28 cellular contexts compared by ENCODE assay signal in genomic region chr9:89113851-89114250, GRCh38.
"Had no signal": no experiment of that assay in that cellular context is flagged by ENCODE, and none has a peak within 500 bp of the region (broad histone marks: within the 10 kb centered on the region; RNA-seq: fewer than 3 reads in every experiment).

No MANE protein-coding gene starts in this region.

- H3K4me1 Mint-ChIP-seq: stimulated activated effector memory CD8-positive, alpha-beta T cell treated with anti-CD3 and anti-CD28 coated beads, Interleukin-12 subunit alpha, Interleukin-12 subunit beta, amount 100 ng/mL, for 72 hours; stimulated activated memory B cell treated with anti-CD40 and anti-IgM and Interleukin-4, amounts not matched to agents 10 μg/mL and 1 μg/mL and 100 μg/mL, for 72 hours; stimulated activated naive B cell treated with anti-CD40 and anti-IgM and Interleukin-4, amounts not matched to agents 10 μg/mL and 1 μg/mL and 100 μg/mL, for 72 hours; stimulated activated naive CD8-positive, alpha-beta T cell treated with anti-CD3 and anti-CD28 coated beads, Interleukin-15, amount 100 ng/mL, for 72 hours had no signal

- H3K27me3 ChIP-seq: stomach, suprapubic skin, testis, thyroid gland, tibial artery, tibial nerve, transverse colon, upper lobe of left lung, upper lobe of right lung, uterus, vagina had no signal

- DNase-seq: stimulated activated CD4-positive, alpha-beta T cell treated with anti-CD3 and anti-CD28 coated beads, Interleukin-2, amount 100 ng/mL, for 48 hours; stimulated activated CD4-positive, alpha-beta T cell treated with anti-CD3 and anti-CD28 coated beads, Interleukin-4, amount 100 ng/mL, for 1 hour; stimulated activated CD4-positive, alpha-beta T cell treated with anti-CD3 and anti-CD28 coated beads, Interleukin-4, amount 100 ng/mL, for 24 hours; stimulated activated CD4-positive, alpha-beta T cell treated with anti-CD3 and anti-CD28 coated beads, Interleukin-4, amount 100 ng/mL, for 4 hours; stimulated activated CD8-positive, alpha-beta memory T cell treated with anti-CD3 and anti-CD28 coated beads, Interleukin-4, amount 100 ng/mL, for 48 hours; stimulated activated naive B cell treated with anti-CD40 and anti-IgM and Interleukin-4, amounts not matched to agents 10 μg/mL and 1 μg/mL and 100 μg/mL, for 72 hours; stimulated activated naive CD4-positive, alpha-beta T cell; stimulated activated naive CD4-positive, alpha-beta T cell treated with Interleukin-2 at 50 U/mL for 16 hours; stimulated activated naive CD8-positive, alpha-beta T cell treated with anti-CD3 and anti-CD28 coated beads, Interleukin-15, amount 100 ng/mL, for 72 hours; stimulated activated naive CD8-positive, alpha-beta T cell treated with anti-CD3 and anti-CD28 coated beads, Interleukin-15, Interleukin-2, amounts not matched to agents 100 U/mL and 50 U/mL, for 24 hours; stomach; substantia nigra; testis; thyroid gland; tibial artery; transverse colon; upper lobe of left lung; upper lobe of right lung; uterus had no signal

- H3K27ac ChIP-seq: stomach, suprapubic skin, testis, thoracic aorta, thyroid gland, tibial artery, tibial nerve, transverse colon, upper lobe of left lung, upper lobe of right lung, uterus, vagina had no signal

- FAIRE-seq: urothelium cell line had no signal

- H3K36me3 Mint-ChIP-seq: stimulated activated effector memory CD8-positive, alpha-beta T cell treated with anti-CD3 and anti-CD28 coated beads, Interleukin-12 subunit alpha, Interleukin-12 subunit beta, amount 100 ng/mL, for 72 hours; stimulated activated memory B cell treated with anti-CD40 and anti-IgM and Interleukin-4, amounts not matched to agents 10 μg/mL and 1 μg/mL and 100 μg/mL, for 72 hours; stimulated activated naive B cell treated with anti-CD40 and anti-IgM and Interleukin-4, amounts not matched to agents 10 μg/mL and 1 μg/mL and 100 μg/mL, for 72 hours; type B pancreatic cell had no signal

- ATAC-seq: stimulated activated effector memory CD8-positive, alpha-beta T cell treated with anti-CD3 and anti-CD28 coated beads, Interleukin-12 subunit alpha, Interleukin-12 subunit beta, amount 100 ng/mL, for 72 hours; stimulated activated memory B cell treated with anti-CD40 and anti-IgM and Interleukin-4, amounts not matched to agents 10 μg/mL and 1 μg/mL and 100 μg/mL, for 72 hours; stimulated activated naive B cell treated with anti-CD40 and anti-IgM and Interleukin-4, amounts not matched to agents 10 μg/mL and 1 μg/mL and 100 μg/mL, for 72 hours; stimulated activated naive CD8-positive, alpha-beta T cell treated with anti-CD3 and anti-CD28 coated beads, Interleukin-15, amount 100 ng/mL, for 72 hours; stimulated activated naive CD8-positive, alpha-beta T cell treated with anti-CD3 and anti-CD28 coated beads, Interleukin-15, Interleukin-2, amounts not matched to agents 100 U/mL and 50 U/mL, for 24 hours; upper lobe of right lung had no signal

- H3K36me3 ChIP-seq: stomach, suprapubic skin, thoracic aorta, thyroid gland, tibial artery, transverse colon, upper lobe of left lung, upper lobe of right lung, uterus, vagina had no signal

- H3K4me3 Mint-ChIP-seq: stimulated activated effector memory CD8-positive, alpha-beta T cell treated with anti-CD3 and anti-CD28 coated beads, Interleukin-12 subunit alpha, Interleukin-12 subunit beta, amount 100 ng/mL, for 72 hours; stimulated activated memory B cell treated with anti-CD40 and anti-IgM and Interleukin-4, amounts not matched to agents 10 μg/mL and 1 μg/mL and 100 μg/mL, for 72 hours; stimulated activated naive B cell treated with anti-CD40 and anti-IgM and Interleukin-4, amounts not matched to agents 10 μg/mL and 1 μg/mL and 100 μg/mL, for 72 hours; stimulated activated naive CD8-positive, alpha-beta T cell treated with anti-CD3 and anti-CD28 coated beads, Interleukin-15, amount 100 ng/mL, for 72 hours; stimulated activated naive CD8-positive, alpha-beta T cell treated with anti-CD3 and anti-CD28 coated beads, Interleukin-15, Interleukin-2, amounts not matched to agents 100 ng/mL and 50 ng/mL, for 24 hours; type B pancreatic cell had no signal

- H3K9me3 ChIP-seq: stomach, suprapubic skin, testis, thoracic aorta, thyroid gland, tibial artery, transverse colon, upper lobe of left lung, upper lobe of right lung, uterus, vagina had no signal

- H3K4me3 ChIP-seq: stomach, suprapubic skin, testis, thoracic aorta, thyroid gland, tibial artery, tibial nerve, transverse colon, upper lobe of left lung, upper lobe of right lung, uterus, vagina had no signal

- H3K9me3 Mint-ChIP-seq: stimulated activated naive CD8-positive, alpha-beta T cell treated with anti-CD3 and anti-CD28 coated beads, Interleukin-15, Interleukin-2, amounts not matched to agents 100 ng/mL and 50 ng/mL, for 24 hours; type B pancreatic cell had no signal

- H3K4me1 ChIP-seq: stomach, suprapubic skin, testis, thyroid gland, tibial artery, tibial nerve, transverse colon, upper lobe of left lung, upper lobe of right lung, uterus had no signal

- H3K27ac Mint-ChIP-seq: stimulated activated effector memory CD8-positive, alpha-beta T cell treated with anti-CD3 and anti-CD28 coated beads, Interleukin-12 subunit alpha, Interleukin-12 subunit beta, amount 100 ng/mL, for 72 hours; stimulated activated memory B cell treated with anti-CD40 and anti-IgM and Interleukin-4, amounts not matched to agents 10 μg/mL and 1 μg/mL and 100 μg/mL, for 72 hours; stimulated activated naive B cell treated with anti-CD40 and anti-IgM and Interleukin-4, amounts not matched to agents 10 μg/mL and 1 μg/mL and 100 μg/mL, for 72 hours; stimulated activated naive CD8-positive, alpha-beta T cell treated with anti-CD3 and anti-CD28 coated beads, Interleukin-15, amount 100 ng/mL, for 72 hours; stimulated activated naive CD8-positive, alpha-beta T cell treated with anti-CD3 and anti-CD28 coated beads, Interleukin-15, Interleukin-2, amounts not matched to agents 100 ng/mL and 50 ng/mL, for 24 hours; type B pancreatic cell had no signal
